ENCODE assay signal across 1 cellular context in genomic region chr5:80246995-80247729, GRCh38.
A peak's percentile ranks its signal among the peaks of the same experiment; 100 is the strongest.
TF ChIP-seq lines count a peak whose summit lies in the region.

No MANE protein-coding gene starts in this region.

TF ChIP-seq in GM12878, 131 proteins besides CTCF, POLR2A, EP300 and RAD21 (continued from another document):
- TF ChIP-seq PBX3 (IDR thresholded peaks at IDR 0.05; ENCODE audit: insufficient replicate concordance, low read depth, low read length) (peak; percentile 29), BMI1 (IDR thresholded peaks at IDR 0.05; ENCODE audit: borderline replicate concordance) (no peak), NBN (IDR thresholded peaks at IDR 0.05) (0 out of 2 replicates have a peak, but pooled peaks have one; percentile 42), PKNOX1 (IDR thresholded peaks at IDR 0.05) (0 out of 2 replicates have a peak, but pooled peaks have one; percentile 30), BCL11A (IDR thresholded peaks at IDR 0.05; ENCODE audit: low read depth, low read length) (0 out of 2 replicates have a peak, but pooled peaks have one; percentile 22), CEBPB (IDR thresholded peaks at IDR 0.05; ENCODE audit: borderline replicate concordance in 1 of 2, low read depth in 2 of 2, low read length in 2 of 2) (no peak), ATF3 (IDR thresholded peaks at IDR 0.05; ENCODE audit: borderline replicate concordance, extremely low read depth, low read depth, low read length) (no peak)
